Comparison of ENCODE assay signal across 8 cellular contexts in the genomic region with DNA sequence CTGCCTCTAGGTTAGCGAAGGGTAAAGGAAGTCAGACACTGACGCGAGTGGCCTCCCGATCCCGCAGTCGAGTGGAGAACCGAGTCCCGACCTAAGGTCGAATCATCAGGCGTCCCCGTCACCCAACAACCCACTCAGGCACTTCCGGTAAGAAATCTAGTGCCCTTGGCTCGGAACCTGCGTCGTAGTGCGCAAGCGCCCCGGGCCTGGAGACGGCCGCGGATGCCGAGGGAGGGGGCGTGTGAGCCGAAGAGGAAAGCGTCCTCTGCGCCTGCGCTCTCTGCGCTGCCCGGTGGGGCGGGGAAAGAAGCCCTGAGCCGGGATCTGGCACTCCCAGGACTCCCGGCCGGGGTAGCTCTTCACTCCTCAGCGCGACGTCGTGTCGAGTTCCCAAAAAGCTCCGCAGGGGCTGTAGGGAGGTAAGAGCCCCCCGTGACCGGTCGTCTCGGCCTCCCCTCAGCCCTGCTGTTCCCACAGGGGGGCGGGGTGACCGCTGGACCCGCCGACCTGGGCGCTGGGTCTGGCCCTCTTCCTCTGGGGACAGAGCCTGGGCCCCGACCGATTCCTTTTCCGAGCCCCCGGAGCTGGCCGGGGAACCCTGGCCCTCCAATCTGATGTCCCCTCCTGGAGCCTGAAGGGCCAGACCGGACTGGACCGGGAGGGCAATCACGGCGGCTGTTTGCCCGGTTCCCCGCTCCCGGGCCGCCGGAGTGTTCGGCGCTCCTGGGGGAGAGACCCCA. TPM values are rescaled to one million over a fixed set of nuclear protein-coding genes. Genes with fewer than 3 reads are reported as not detected.
A peak's percentile ranks its signal among the peaks of the same experiment; 100 is the strongest.
DNase-seq lines count a peak whose midpoint lies in the region; ATAC-seq, FAIRE-seq and TF ChIP-seq lines count a peak whose summit lies in the region.

A gene (plus strand): TSS at position 330 of the 740 bp plus-strand sequence. CDS start 26,084 bp downstream, outside the sequence.

- no peaks in the 10 kb centered on the region for H3K9me3 ChIP-seq in SU-DHL-6 (ENCODE audit: insufficient read depth, low read length)
- H3K9me3 ChIP-seq in pancreas, result no peaks in the 10 kb centered on the region
- H3K9me3 ChIP-seq in tibial artery, result no peaks in the 10 kb centered on the region

- no peaks in the 10 kb centered on the region for H4K20me1 ChIP-seq in SU-DHL-6 (ENCODE audit: low read depth, low read length)

- H3K4me3 Mint-ChIP-seq in activated naive CD8-positive, alpha-beta T cell treated with anti-CD3 and anti-CD28 coated beads, Interleukin-2, amount 50 U/mL, for 24 hours, result peak within 1 kb of the TSS; percentile 91

- TF ChIP-seq CTCF in GM12864 (IDR thresholded peaks at IDR 0.05; ENCODE audit: low read depth, low read length, missing control alignments) (no peak), SU-DHL-6 (IDR thresholded peaks at IDR 0.05; ENCODE audit: insufficient read depth, low read length, poor library complexity, severe bottlenecking) (no peak), pancreas (IDR thresholded peaks at IDR 0.05) (peak in 2 of 4 donors; percentile 12 to 27), tibial artery (IDR thresholded peaks at IDR 0.05) (peak; percentile 42 to 59)

- peak; percentile 88 for ATAC-seq in HG02759 (IDR thresholded peaks at IDR 0.05; ENCODE audit: unreplicated experiment)
- ATAC-seq in activated naive CD8-positive, alpha-beta T cell treated with anti-CD3 and anti-CD28 coated beads, Interleukin-2, amount 50 U/mL, for 24 hours, result peak; percentile 91
- peak; percentile 98 for ATAC-seq in Right ventricle myocardium superior (ENCODE audit: poor library complexity)
- ATAC-seq in pancreas, result peak; percentile 95 to 98 (median 97)

- peaks cover 24% of the 10 kb centered on the region for H3K79me2 ChIP-seq in SU-DHL-6 (ENCODE audit: insufficient read depth, low read length)

- no peaks in the 10 kb centered on the region for H3K36me3 ChIP-seq in SU-DHL-6 (ENCODE audit: low read length)
- no peaks in the 10 kb centered on the region for H3K36me3 ChIP-seq in pancreas
- H3K36me3 ChIP-seq in tibial artery, result no peaks in the 10 kb centered on the region

- peak within 1 kb of the TSS; percentile 80 for H2AFZ ChIP-seq in SU-DHL-6 (ENCODE audit: low read depth, low read length, severe bottlenecking)

- H3K9me2 ChIP-seq in SU-DHL-6 (replicated peaks; ENCODE audit: insufficient read depth, low read length), result no peaks in the 10 kb centered on the region

- FAIRE-seq in pancreas (lab: Jason Lieb, UNC), result peak; percentile 23

- H3K4me1 ChIP-seq in pancreas (peaks cover 5 to 16% (median 13%) of the 10 kb centered on the region in 3 donors), tibial artery (peaks cover 0 to 36% (median 12%) of the 10 kb centered on the region in 4 donors)

- peak within 1 kb of the TSS; percentile 76 for H3K4me2 ChIP-seq in SU-DHL-6 (ENCODE audit: low read depth, low read length, poor library complexity, severe bottlenecking)

- intact Hi-C loops in Right ventricle myocardium superior (cut with DNase I) (loop anchor here (10.0 kb wide), 1 partner anchor 313 kb away; no protein-coding TSS in a partner anchor), pancreas (cut with DNase I) (no loop called here), tibial artery (cut with DNase I; ENCODE audit: low total_unique reads) (loop anchor here (2.0 to 5.0 kb wide), 2 partner anchors 74 to 153 kb away; no protein-coding TSS in a partner anchor)

- H3K27ac Mint-ChIP-seq in activated naive CD8-positive, alpha-beta T cell treated with anti-CD3 and anti-CD28 coated beads, Interleukin-2, amount 50 U/mL, for 24 hours, result peak within 1 kb of the TSS; percentile 97

- no peaks in the 10 kb centered on the region for H3K9me3 Mint-ChIP-seq in activated naive CD8-positive, alpha-beta T cell treated with anti-CD3 and anti-CD28 coated beads, Interleukin-2, amount 50 U/mL, for 24 hours

- peaks cover 6% of the 10 kb centered on the region; the same call in 1 of the 2 replicates for H3F3A ChIP-seq in SU-DHL-6 (ENCODE audit: insufficient read depth)

- peaks cover 20% of the 10 kb centered on the region for H3K4me1 Mint-ChIP-seq in activated naive CD8-positive, alpha-beta T cell treated with anti-CD3 and anti-CD28 coated beads, Interleukin-2, amount 50 U/mL, for 24 hours

- DNase-seq in GM12864 (ENCODE audit: low read depth), result peak; percentile 88
- peak; percentile 87 for DNase-seq in NCI-H128 (lab: John Stamatoyannopoulos, UW; ENCODE audit: unreplicated experiment)
- peak; percentile 98 for DNase-seq in activated naive CD8-positive, alpha-beta T cell treated with anti-CD3 and anti-CD28 coated beads, Interleukin-2, amount 50 U/mL, for 24 hours
- peak; percentile 100 for DNase-seq in Right ventricle myocardium superior
- DNase-seq in pancreas, result peak; percentile 98 to 99 (median 98)
- peak; percentile 97 to 99 for DNase-seq in tibial artery

- whole genome bisulfite sequencing in pancreas, 2 donors, result 0 to 1% methylated on average over 49 to 64 of the region's 64 CpGs

- H3K27me3 ChIP-seq in SU-DHL-6 (ENCODE audit: low read length) (no peaks in the 10 kb centered on the region), pancreas (no peaks in the 10 kb centered on the region), tibial artery (no peaks in the 10 kb centered on the region)

- H3K27me3 Mint-ChIP-seq in activated naive CD8-positive, alpha-beta T cell treated with anti-CD3 and anti-CD28 coated beads, Interleukin-2, amount 50 U/mL, for 24 hours, result no peaks in the 10 kb centered on the region

- H3K36me3 Mint-ChIP-seq in activated naive CD8-positive, alpha-beta T cell treated with anti-CD3 and anti-CD28 coated beads, Interleukin-2, amount 50 U/mL, for 24 hours (ENCODE audit: low read depth), result no peaks in the 10 kb centered on the region

- peak within 1 kb of the TSS; percentile 72 for H3K9ac ChIP-seq in SU-DHL-6 (ENCODE audit: low read length)

- H3K4me3 ChIP-seq in GM12864 (ENCODE audit: low read depth, low read length) (peak within 1 kb of the TSS; percentile 81), SU-DHL-6 (ENCODE audit: insufficient read depth, low read length, poor library complexity, severe bottlenecking) (peak within 1 kb of the TSS; percentile 70), pancreas (peak within 1 kb of the TSS; percentile 57 to 89 (median 85)), tibial artery (peak within 1 kb of the TSS; percentile 96)

- H3K27ac ChIP-seq in SU-DHL-6 (ENCODE audit: low read depth, low read length) (peak within 1 kb of the TSS; percentile 46; the same call in 1 of the 2 replicates), pancreas (peak within 1 kb of the TSS; percentile 89 to 99 (median 94)), tibial artery (peak within 1 kb of the TSS; percentile 96 to 99)

RNA-seq across cellular contexts. Expression of the gene that starts here (rescaled TPM):
- 29.6 TPM for total RNA-seq in Right ventricle myocardium superior
- total RNA-seq in pancreas, result 10 to 100 TPM in 3 of 6 donors, 1 to 10 TPM in 3; 7.9 to 22.6 (median 9.8) TPM
- 1 to 10 TPM; 6.3 to 9.5 TPM for polyA plus RNA-seq in pancreas

Comparison
In these comparisons a context has a peak if more than half of its experiments do, and no peak if none do; other contexts are left out.
1. Peak in every context shown above with its lines: DNase-seq, ATAC-seq, H3K4me3 ChIP-seq and H3K27ac ChIP-seq.
2. CTCF ChIP-seq: peak in tibial artery (2 of 2); none in GM12864 (single experiment) and SU-DHL-6 (single experiment).
3. H3K27ac ChIP-seq: peak in every context shown above with its lines; median percentile 98 in tibial artery; 94 in pancreas; 46 in SU-DHL-6.
4. intact Hi-C loops: an anchor here in Right ventricle myocardium superior (10.0 kb wide) and tibial artery (2.0 to 5.0 kb wide); none called in pancreas.